8 cellular contexts compared by ENCODE assay signal in the genomic region with DNA sequence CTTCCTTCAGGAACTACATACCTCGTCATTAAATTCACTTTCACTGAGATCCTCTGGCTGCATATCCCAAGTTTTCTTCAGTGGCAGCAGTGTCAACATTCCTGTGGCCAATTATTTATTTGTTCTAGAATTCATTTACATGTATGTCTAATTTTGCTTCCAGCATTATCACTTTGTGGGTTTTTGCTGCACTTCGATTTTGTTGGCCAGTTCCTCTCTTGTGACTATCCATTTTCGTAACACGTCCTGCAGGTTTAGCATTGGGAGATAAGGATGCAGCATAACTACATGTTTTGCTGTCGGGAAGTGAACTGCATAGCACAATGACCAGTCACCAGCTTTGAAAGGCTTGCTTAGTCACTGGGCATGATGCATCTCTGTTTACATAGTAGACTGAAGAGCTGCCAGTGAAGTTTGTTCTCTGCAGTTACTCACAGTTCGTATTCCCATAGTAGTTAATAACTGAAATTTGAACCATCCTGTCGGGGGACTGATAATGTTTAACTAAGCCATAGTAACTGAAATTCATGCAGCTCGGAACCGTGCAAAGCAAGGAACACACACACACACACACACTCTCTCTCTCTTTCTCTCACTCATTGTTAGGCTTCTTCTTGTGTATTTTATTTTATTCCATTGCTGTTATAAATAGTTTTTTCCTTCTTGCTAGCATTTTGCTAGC. TPM values are rescaled to one million over a fixed set of nuclear protein-coding genes. Genes with fewer than 3 reads are reported as not detected.
DNase-seq lines count a peak whose midpoint lies in the region; ATAC-seq and TF ChIP-seq lines count a peak whose summit lies in the region.

No MANE protein-coding gene starts in this region.

- H3K4me3 ChIP-seq in AG04449 (ENCODE audit: low read depth, low read length) = peak overlapping the region; percentile 32
- H3K4me3 ChIP-seq in body of pancreas = no peak overlapping the region
- H3K4me3 ChIP-seq in aorta (ENCODE audit: low read length in 2 of 2) = peak overlapping the region in 1 of 2 donors; percentile 31
- H3K4me3 ChIP-seq in CD8-positive, alpha-beta T cell (ENCODE audit: low read depth, low read length) = no peak overlapping the region

- WGBS in body of pancreas, 2 donors = 24 to 27% methylated on average over 9 of the region's 9 CpGs
- 6 to 8% methylated on average over 9 of the region's 9 CpGs for WGBS in aorta, 2 donors

- H3K27ac ChIP-seq in body of pancreas (peak overlapping the region; percentile 43 to 78 (median 64)), layer of hippocampus (ENCODE audit: low read depth, low read length) (peak overlapping the region; percentile 9), aorta (ENCODE audit: low read depth in 1 of 2, low read length in 2 of 2) (peak overlapping the region in 1 of 2 donors; percentile 48)
- H3K27ac ChIP-seq in CD8-positive, alpha-beta T cell (ENCODE audit: low read depth, low read length) = no peak overlapping the region

- no peak overlapping the region for H3K4me3 Mint-ChIP-seq in CD8-positive, alpha-beta T cell

- H3K4me1 Mint-ChIP-seq in CD8-positive, alpha-beta T cell (ENCODE audit: low read depth) = peaks cover 12% of the 10 kb centered on the region

- POLR2A ChIA-PET in AG04449 (lab: Yijun Ruan, JAX) = interaction anchor here (0.8 to 1.4 kb wide), 3 partner anchors 14 to 32 kb away, joined by 3 to 12 read pairs (median 7); a partner anchor contains a TSS
- POLR2A ChIA-PET in CD8-positive, alpha-beta T cell (lab: Charles Lee) = no interaction called here

- H3K27ac Mint-ChIP-seq in CD8-positive, alpha-beta T cell = no peak overlapping the region

- H3K36me3 ChIP-seq in body of pancreas (replicated peaks in 1 of 2; ENCODE audit: insufficient read depth in 1 of 2, low read depth in 2 of 2) = no peaks in the 10 kb centered on the region
- H3K36me3 ChIP-seq in aorta (ENCODE audit: control insufficient read depth in 1 of 2, insufficient read depth in 2 of 2, low read length in 1 of 2) = peaks cover 2% of the 10 kb centered on the region in 2 donors
- peaks cover 22% of the 10 kb centered on the region for H3K36me3 ChIP-seq in CD8-positive, alpha-beta T cell (ENCODE audit: insufficient read depth, low read length)

- intact Hi-C loops in body of pancreas (cut with DNase I) (no loop called here), aorta (cut with DNase I) (loop anchor here in 1 of 2 donors (5.0 kb wide), 1 partner anchor 34 kb away; a partner anchor contains a TSS)
- intact Hi-C loops in CD8-positive, alpha-beta T cell (cut with DNase I, micrococcal nuclease) = no loop called here

- TF ChIP-seq CTCF in AG04449 (IDR thresholded peaks at IDR 0.05; ENCODE audit: insufficient read depth, low read length, missing control alignments) (no peak), body of pancreas (IDR thresholded peaks at IDR 0.05) (peak in 1 of 7 experiments; percentile 1)
- TF ChIP-seq CTCF in CD8-positive, alpha-beta T cell (IDR thresholded peaks at IDR 0.05) = no peak

- H3K27me3 ChIP-seq in body of pancreas (no peaks in the 10 kb centered on the region), layer of hippocampus (ENCODE audit: control insufficient read depth, insufficient read depth, low read length) (no peaks in the 10 kb centered on the region), aorta (ENCODE audit: control insufficient read depth in 1 of 2, insufficient read depth in 2 of 2, low read length in 1 of 2) (no peaks in the 10 kb centered on the region)
- H3K27me3 ChIP-seq in CD8-positive, alpha-beta T cell (ENCODE audit: insufficient read depth, low read length) = no peaks in the 10 kb centered on the region

- ATAC-seq in body of pancreas (peak; percentile 99), aorta (ENCODE audit: low FRiP score) (peak; percentile 85)
- no peak for ATAC-seq in CD8-positive, alpha-beta T cell

- H3K4me1 ChIP-seq in body of pancreas = peaks cover 22% of the 10 kb centered on the region
- H3K4me1 ChIP-seq in aorta (ENCODE audit: control insufficient read depth in 1 of 2, insufficient read depth in 2 of 2, low read length in 2 of 2) = no peaks in the 10 kb centered on the region
- H3K4me1 ChIP-seq in CD8-positive, alpha-beta T cell (ENCODE audit: insufficient read depth, low read length) = no peaks in the 10 kb centered on the region

- peak; percentile 98 for DNase-seq in AG04449 (ENCODE audit: low read depth, low spot score)
- peak; percentile 67 for DNase-seq in NCI-H146 treated with DMSO at 0.1 percent for 48 hours (lab: John Stamatoyannopoulos, UW; ENCODE audit: unreplicated experiment)
- peak; percentile 44 to 86 (median 62) for DNase-seq in body of pancreas
- no peak for DNase-seq in aorta
- no peak for DNase-seq in CD8-positive, alpha-beta T cell
- DNase-seq in Kasumi-1 (lab: John Stamatoyannopoulos, UW) = no peak
- no peak for DNase-seq in T-helper 2 cell

- H3K9me3 Mint-ChIP-seq in CD8-positive, alpha-beta T cell = no peaks in the 10 kb centered on the region

- H3K9me3 ChIP-seq in body of pancreas = no peaks in the 10 kb centered on the region
- no peaks in the 10 kb centered on the region for H3K9me3 ChIP-seq in aorta (ENCODE audit: control insufficient read depth, low read length)
- no peaks in the 10 kb centered on the region for H3K9me3 ChIP-seq in CD8-positive, alpha-beta T cell (ENCODE audit: low read length)

- H3K36me3 Mint-ChIP-seq in CD8-positive, alpha-beta T cell = peaks cover 79% of the 10 kb centered on the region

- no peaks in the 10 kb centered on the region for H3K27me3 Mint-ChIP-seq in CD8-positive, alpha-beta T cell (ENCODE audit: low read depth)

- CTCF ChIA-PET in AG04449 (lab: Yijun Ruan, JAX) = interaction anchor here (1.3 to 1.5 kb wide), 2 partner anchors 17 to 37 kb away, joined by 3 read pairs; no protein-coding TSS in a partner anchor
- CTCF ChIA-PET in CD8-positive, alpha-beta T cell (lab: Charles Lee) = no interaction called here

- TF ChIP-seq POLR2A in body of pancreas (IDR thresholded peaks at IDR 0.05) = no peak

RNA-seq across cellular contexts. Expression of a gene that starts 28.3 kb away (rescaled TPM):
- total RNA-seq in body of pancreas = 10 to 100 TPM; 14.2 to 19.7 TPM
- 10 to 100 TPM; 23.2 to 25.1 TPM for total RNA-seq in aorta
- polyA plus RNA-seq in aorta = 1 to 10 TPM; 5.5 to 8.7 TPM
- 10 to 100 TPM; 28.4 to 29.6 TPM for total RNA-seq in CD8-positive, alpha-beta T cell

RNA-seq across cellular contexts. Expression of a gene that starts 31.8 kb away (rescaled TPM):
- total RNA-seq in body of pancreas (10 to 100 TPM; 14.3 to 24.4 TPM), aorta (10 to 100 TPM; 33.5 to 47.6 TPM)
- 10 to 100 TPM in 1 of 2 donors, 1 to 10 TPM in 1; 5.9 to 12.7 TPM for polyA plus RNA-seq in aorta
- total RNA-seq in CD8-positive, alpha-beta T cell = 1 to 10 TPM; 7.9 TPM

Comparison
In these comparisons a context has a peak if more than half of its experiments do, and no peak if none do; other contexts are left out.
1. DNase-seq: peak in AG04449 (single experiment), NCI-H146 treated with DMSO at 0.1 percent for 48 hours (single experiment) and body of pancreas (4 of 4); none in aorta (0 of 2), CD8-positive, alpha-beta T cell (0 of 7), Kasumi-1 (0 of 2) and T-helper 2 cell (0 of 5).